ENCODE assay signal across 27 cellular contexts in genomic region chr12:125999643-126000042, GRCh38.
"Had no signal": no experiment of that assay in that cellular context is flagged by ENCODE, and none has a peak within 500 bp of the region (broad histone marks: within the 10 kb centered on the region; RNA-seq: fewer than 3 reads in every experiment).

No MANE protein-coding gene starts in this region.

- DNase-seq: activated CD4-positive, alpha-beta memory T cell treated with anti-CD3 and anti-CD28 coated beads for 36 hours; activated CD4-positive, alpha-beta T cell treated with anti-CD3 and anti-CD28 coated beads for 36 hours; activated CD4-positive, alpha-beta T cell treated with anti-CD3 and anti-CD28 coated beads, Interleukin-2, amount 10 ng/mL, durations not matched to agents 24 days and 14 days; activated CD4-positive, CD25-positive, alpha-beta regulatory T cell; activated CD4-positive, CD25-positive, alpha-beta regulatory T cell treated with anti-CD3 and anti-CD28 coated beads, Interleukin-2, amount 50 U/mL, for 72 hours; activated CD8-positive, alpha-beta memory T cell treated with anti-CD3 and anti-CD28 coated beads, Interleukin-2, amount 10 ng/mL, durations not matched to agents 7 days and 5 days; activated CD8-positive, alpha-beta memory T cell treated with anti-CD3 and anti-CD28 coated beads, Interleukin-2, amount 50 U/mL, for 4 hours; activated CD8-positive, alpha-beta T cell treated with anti-CD3 and anti-CD28 coated beads, Interleukin-2, amount 10 ng/mL, durations not matched to agents 7 days and 5 days; activated effector memory CD4-positive, alpha-beta T cell treated with anti-CD3 and anti-CD28 coated beads, Interleukin-2, amount 50 U/mL, for 16 hours; activated naive CD4-positive, alpha-beta T cell treated with anti-CD3 and anti-CD28 coated beads for 36 hours; activated naive CD8-positive, alpha-beta T cell treated with anti-CD3 and anti-CD28 coated beads for 36 hours; activated naive CD8-positive, alpha-beta T cell treated with anti-CD3 and anti-CD28 coated beads, Interleukin-2, amount 50 U/mL, for 24 hours; activated T-cell treated with anti-CD3 and anti-CD28 coated beads, Interleukin-2, amount 50 U/mL, for 1 hour; activated T-cell treated with anti-CD3 and anti-CD28 coated beads, Interleukin-2, amount 50 U/mL, for 48 hours; adrenal gland; aorta; brain microvascular endothelial cell; effector memory CD4-positive, alpha-beta T cell; endodermal cell; foreskin keratinocyte; T-helper 1 cell; T-helper 17 cell; T1000 had no signal

- H3K27me3 ChIP-seq: adrenal gland, brain microvascular endothelial cell, dorsolateral prefrontal cortex, foreskin keratinocyte, gastroesophageal sphincter had no signal

- H3K27ac ChIP-seq: adrenal gland, brain microvascular endothelial cell, coronary artery, dorsolateral prefrontal cortex, foreskin keratinocyte, gastroesophageal sphincter had no signal

- H3K4me3 ChIP-seq: adrenal gland, coronary artery, dorsolateral prefrontal cortex, gastroesophageal sphincter had no signal

- ATAC-seq: activated CD4-positive, alpha-beta T cell treated with anti-CD3 and anti-CD28 coated beads for 36 hours; activated CD8-positive, alpha-beta memory T cell treated with anti-CD3 and anti-CD28 coated beads, Interleukin-2, amount 10 ng/mL, durations not matched to agents 7 days and 5 days; activated CD8-positive, alpha-beta T cell treated with anti-CD3 and anti-CD28 coated beads, Interleukin-2, amount 10 ng/mL, durations not matched to agents 7 days and 5 days; activated naive CD8-positive, alpha-beta T cell treated with anti-CD3 and anti-CD28 coated beads, Interleukin-2, amount 50 U/mL, for 24 hours; esophagus mucosa; foreskin keratinocyte; gastroesophageal sphincter; T-helper 17 cell had no signal

- H3K4me1 ChIP-seq: adrenal gland, foreskin keratinocyte, gastroesophageal sphincter had no signal

- H3K36me3 ChIP-seq: adrenal gland, brain microvascular endothelial cell, gastroesophageal sphincter had no signal
